In the genomic region with DNA sequence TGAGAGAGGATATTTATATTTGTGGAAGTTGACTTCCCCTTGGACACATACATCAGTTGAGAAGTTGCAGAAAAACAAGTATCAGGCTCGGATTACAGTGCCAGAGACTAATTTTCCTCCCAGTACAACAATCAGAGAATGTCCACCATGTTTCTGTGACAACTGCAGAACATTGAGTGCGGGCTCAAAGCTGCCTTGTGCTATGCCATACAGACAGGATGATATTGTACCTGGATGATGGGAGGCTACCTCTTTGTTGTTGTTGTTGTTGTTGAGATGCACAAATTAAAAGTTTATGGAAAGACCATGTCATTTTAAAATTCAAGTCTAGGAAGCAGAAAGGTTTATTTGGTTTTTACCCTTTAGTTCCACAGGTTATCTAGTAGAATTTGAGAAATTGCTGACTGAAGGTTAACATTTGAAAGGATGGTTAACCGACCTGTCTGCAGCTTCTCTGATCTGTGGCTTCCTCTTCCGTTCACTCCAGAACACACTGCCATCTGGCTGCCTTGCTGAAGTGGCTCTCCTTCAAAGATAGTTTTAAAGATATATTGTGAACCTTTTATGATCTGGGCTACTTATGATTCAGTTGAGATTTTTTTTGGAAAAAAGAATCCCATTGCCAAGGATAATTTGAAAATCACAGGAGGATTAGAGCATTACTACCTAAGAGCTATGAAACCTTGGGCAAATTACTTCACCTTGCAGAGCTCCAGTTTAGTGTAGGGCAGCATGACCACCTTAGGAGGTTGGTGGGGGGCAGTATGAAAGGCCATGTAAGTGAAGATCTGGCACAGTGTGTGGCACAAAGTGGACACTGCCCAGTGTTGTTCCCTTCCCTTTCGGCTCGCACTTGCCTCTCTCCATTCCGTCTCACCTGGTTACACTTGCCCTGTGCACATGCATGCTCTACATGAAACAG, we compare ENCODE assay signal across 8 cellular contexts. TPM values are rescaled to one million over a fixed set of nuclear protein-coding genes. Genes with fewer than 3 reads are reported as not detected.
A peak's percentile ranks its signal among the peaks of the same experiment; 100 is the strongest.
DNase-seq lines count a peak whose midpoint lies in the region; ATAC-seq, FAIRE-seq and TF ChIP-seq lines count a peak whose summit lies in the region.

No MANE protein-coding gene starts in this region.

- ATAC-seq in GM18511 (IDR thresholded peaks at IDR 0.05; ENCODE audit: unreplicated experiment): peak; percentile 84
- peak; percentile 62 for ATAC-seq in HG02610 (IDR thresholded peaks at IDR 0.05; ENCODE audit: unreplicated experiment)
- ATAC-seq in SK-N-SH treated with all-trans-retinoic acid at 6 μM for 48 hours: peak; percentile 46

- peaks cover 0 to 5% of the 10 kb centered on the region in 2 donors for H3K4me1 ChIP-seq in kidney (ENCODE audit: control insufficient read depth in 1 of 2, insufficient read depth in 1 of 2, low read depth in 1 of 2, low read length in 2 of 2)

- intact Hi-C loops in kidney (cut with DNase I): no loop called here

- no peaks in the 10 kb centered on the region for H3K36me3 ChIP-seq in kidney (ENCODE audit: control insufficient read depth in 1 of 2, insufficient read depth in 2 of 2, low read length in 2 of 2)

- H3K27ac ChIP-seq in kidney (ENCODE audit: low read depth in 2 of 2, low read length in 2 of 2): no peak overlapping the region

- no peaks in the 10 kb centered on the region for H3K9me3 ChIP-seq in kidney (ENCODE audit: control insufficient read depth in 1 of 2, low read length in 2 of 2)

- H3K9ac ChIP-seq in kidney (ENCODE audit: low read length in 2 of 2): no peak overlapping the region

- no peak for DNase-seq in kidney
- no peak for DNase-seq in epidermal melanocyte (ENCODE audit: insufficient read length, low spot score)
- no peak for DNase-seq in COLO668 (lab: John Stamatoyannopoulos, UW; ENCODE audit: unreplicated experiment)
- no peak for DNase-seq in NCI-H146 (lab: John Stamatoyannopoulos, UW)
- no peak for DNase-seq in anterior cingulate cortex (lab: John Stamatoyannopoulos, UW)

- H3K4me3 ChIP-seq in kidney (ENCODE audit: low read length in 2 of 2): no peak overlapping the region

- peak; percentile 16 for TF ChIP-seq CTCF in kidney (IDR thresholded peaks at IDR 0.05; ENCODE audit: borderline replicate concordance, extremely low read depth, insufficient read depth)

- no peak for FAIRE-seq in kidney (lab: Jason Lieb, UNC)

TF ChIP-seq in SK-N-SH treated with all-trans-retinoic acid at 6 μM for 48 hours, 23 proteins besides CTCF, POLR2A, EP300 and RAD21:
- TF ChIP-seq CSDC2 (CRISPR knock-in tag; IDR thresholded peaks at IDR 0.05): no peak
- TF ChIP-seq ZNF565 (CRISPR knock-in tag; conservative IDR thresholded peaks at IDR 0.05; ENCODE audit: low read depth): no peak
- TF ChIP-seq, protein P1, sequence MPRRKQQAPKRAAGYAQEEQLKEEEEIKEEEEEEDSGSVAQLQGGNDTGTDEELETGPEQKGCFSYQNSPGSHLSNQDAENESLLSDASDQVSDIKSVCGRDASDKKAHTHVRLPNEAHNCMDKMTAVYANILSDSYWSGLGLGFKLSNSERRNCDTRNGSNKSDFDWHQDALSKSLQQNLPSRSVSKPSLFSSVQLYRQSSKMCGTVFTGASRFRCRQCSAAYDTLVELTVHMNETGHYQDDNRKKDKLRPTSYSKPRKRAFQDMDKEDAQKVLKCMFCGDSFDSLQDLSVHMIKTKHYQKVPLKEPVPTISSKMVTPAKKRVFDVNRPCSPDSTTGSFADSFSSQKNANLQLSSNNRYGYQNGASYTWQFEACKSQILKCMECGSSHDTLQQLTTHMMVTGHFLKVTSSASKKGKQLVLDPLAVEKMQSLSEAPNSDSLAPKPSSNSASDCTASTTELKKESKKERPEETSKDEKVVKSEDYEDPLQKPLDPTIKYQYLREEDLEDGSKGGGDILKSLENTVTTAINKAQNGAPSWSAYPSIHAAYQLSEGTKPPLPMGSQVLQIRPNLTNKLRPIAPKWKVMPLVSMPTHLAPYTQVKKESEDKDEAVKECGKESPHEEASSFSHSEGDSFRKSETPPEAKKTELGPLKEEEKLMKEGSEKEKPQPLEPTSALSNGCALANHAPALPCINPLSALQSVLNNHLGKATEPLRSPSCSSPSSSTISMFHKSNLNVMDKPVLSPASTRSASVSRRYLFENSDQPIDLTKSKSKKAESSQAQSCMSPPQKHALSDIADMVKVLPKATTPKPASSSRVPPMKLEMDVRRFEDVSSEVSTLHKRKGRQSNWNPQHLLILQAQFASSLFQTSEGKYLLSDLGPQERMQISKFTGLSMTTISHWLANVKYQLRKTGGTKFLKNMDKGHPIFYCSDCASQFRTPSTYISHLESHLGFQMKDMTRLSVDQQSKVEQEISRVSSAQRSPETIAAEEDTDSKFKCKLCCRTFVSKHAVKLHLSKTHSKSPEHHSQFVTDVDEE (CRISPR knock-in tag; IDR thresholded peaks at IDR 0.05): no peak
- TF ChIP-seq ISL1 (CRISPR knock-in tag; IDR thresholded peaks at IDR 0.05): no peak
- TF ChIP-seq BACH2 (CRISPR knock-in tag; IDR thresholded peaks at IDR 0.05; ENCODE audit: borderline replicate concordance): no peak
- TF ChIP-seq ZFP30 (CRISPR knock-in tag; IDR thresholded peaks at IDR 0.05): no peak
- no peak for TF ChIP-seq ARNTL (CRISPR knock-in tag; IDR thresholded peaks at IDR 0.05; ENCODE audit: borderline replicate concordance, low read depth)
- TF ChIP-seq, protein P2, sequence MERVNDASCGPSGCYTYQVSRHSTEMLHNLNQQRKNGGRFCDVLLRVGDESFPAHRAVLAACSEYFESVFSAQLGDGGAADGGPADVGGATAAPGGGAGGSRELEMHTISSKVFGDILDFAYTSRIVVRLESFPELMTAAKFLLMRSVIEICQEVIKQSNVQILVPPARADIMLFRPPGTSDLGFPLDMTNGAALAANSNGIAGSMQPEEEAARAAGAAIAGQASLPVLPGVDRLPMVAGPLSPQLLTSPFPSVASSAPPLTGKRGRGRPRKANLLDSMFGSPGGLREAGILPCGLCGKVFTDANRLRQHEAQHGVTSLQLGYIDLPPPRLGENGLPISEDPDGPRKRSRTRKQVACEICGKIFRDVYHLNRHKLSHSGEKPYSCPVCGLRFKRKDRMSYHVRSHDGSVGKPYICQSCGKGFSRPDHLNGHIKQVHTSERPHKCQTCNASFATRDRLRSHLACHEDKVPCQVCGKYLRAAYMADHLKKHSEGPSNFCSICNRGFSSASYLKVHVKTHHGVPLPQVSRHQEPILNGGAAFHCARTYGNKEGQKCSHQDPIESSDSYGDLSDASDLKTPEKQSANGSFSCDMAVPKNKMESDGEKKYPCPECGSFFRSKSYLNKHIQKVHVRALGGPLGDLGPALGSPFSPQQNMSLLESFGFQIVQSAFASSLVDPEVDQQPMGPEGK (CRISPR knock-in tag; IDR thresholded peaks at IDR 0.05; ENCODE audit: borderline replicate concordance): no peak
- TF ChIP-seq, protein P3, sequence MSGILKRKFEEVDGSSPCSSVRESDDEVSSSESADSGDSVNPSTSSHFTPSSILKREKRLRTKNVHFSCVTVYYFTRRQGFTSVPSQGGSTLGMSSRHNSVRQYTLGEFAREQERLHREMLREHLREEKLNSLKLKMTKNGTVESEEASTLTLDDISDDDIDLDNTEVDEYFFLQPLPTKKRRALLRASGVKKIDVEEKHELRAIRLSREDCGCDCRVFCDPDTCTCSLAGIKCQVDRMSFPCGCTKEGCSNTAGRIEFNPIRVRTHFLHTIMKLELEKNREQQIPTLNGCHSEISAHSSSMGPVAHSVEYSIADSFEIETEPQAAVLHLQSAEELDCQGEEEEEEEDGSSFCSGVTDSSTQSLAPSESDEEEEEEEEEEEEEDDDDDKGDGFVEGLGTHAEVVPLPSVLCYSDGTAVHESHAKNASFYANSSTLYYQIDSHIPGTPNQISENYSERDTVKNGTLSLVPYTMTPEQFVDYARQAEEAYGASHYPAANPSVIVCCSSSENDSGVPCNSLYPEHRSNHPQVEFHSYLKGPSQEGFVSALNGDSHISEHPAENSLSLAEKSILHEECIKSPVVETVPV (CRISPR knock-in tag; IDR thresholded peaks at IDR 0.05): no peak
- TF ChIP-seq TCF4 (CRISPR knock-in tag; IDR thresholded peaks at IDR 0.05; ENCODE audit: borderline replicate concordance): no peak
- TF ChIP-seq, protein P4, sequence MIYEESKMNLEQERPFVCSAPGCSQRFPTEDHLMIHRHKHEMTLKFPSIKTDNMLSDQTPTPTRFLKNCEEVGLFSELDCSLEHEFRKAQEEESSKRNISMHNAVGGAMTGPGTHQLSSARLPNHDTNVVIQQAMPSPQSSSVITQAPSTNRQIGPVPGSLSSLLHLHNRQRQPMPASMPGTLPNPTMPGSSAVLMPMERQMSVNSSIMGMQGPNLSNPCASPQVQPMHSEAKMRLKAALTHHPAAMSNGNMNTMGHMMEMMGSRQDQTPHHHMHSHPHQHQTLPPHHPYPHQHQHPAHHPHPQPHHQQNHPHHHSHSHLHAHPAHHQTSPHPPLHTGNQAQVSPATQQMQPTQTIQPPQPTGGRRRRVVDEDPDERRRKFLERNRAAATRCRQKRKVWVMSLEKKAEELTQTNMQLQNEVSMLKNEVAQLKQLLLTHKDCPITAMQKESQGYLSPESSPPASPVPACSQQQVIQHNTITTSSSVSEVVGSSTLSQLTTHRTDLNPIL (CRISPR knock-in tag; IDR thresholded peaks at IDR 0.05; ENCODE audit: low read depth): no peak
- no peak for TF ChIP-seq TOX (CRISPR knock-in tag; IDR thresholded peaks at IDR 0.05; ENCODE audit: borderline replicate concordance)
- TF ChIP-seq, protein P5, sequence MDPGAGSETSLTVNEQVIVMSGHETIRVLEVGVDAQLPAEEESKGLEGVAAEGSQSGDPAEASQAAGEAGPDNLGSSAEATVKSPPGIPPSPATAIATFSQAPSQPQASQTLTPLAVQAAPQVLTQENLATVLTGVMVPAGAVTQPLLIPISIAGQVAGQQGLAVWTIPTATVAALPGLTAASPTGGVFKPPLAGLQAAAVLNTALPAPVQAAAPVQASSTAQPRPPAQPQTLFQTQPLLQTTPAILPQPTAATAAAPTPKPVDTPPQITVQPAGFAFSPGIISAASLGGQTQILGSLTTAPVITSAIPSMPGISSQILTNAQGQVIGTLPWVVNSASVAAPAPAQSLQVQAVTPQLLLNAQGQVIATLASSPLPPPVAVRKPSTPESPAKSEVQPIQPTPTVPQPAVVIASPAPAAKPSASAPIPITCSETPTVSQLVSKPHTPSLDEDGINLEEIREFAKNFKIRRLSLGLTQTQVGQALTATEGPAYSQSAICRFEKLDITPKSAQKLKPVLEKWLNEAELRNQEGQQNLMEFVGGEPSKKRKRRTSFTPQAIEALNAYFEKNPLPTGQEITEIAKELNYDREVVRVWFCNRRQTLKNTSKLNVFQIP (CRISPR knock-in tag; IDR thresholded peaks at IDR 0.05; ENCODE audit: borderline replicate concordance, low read depth): no peak
- TF ChIP-seq OSR1 (CRISPR knock-in tag; IDR thresholded peaks at IDR 0.05): no peak
- no peak for TF ChIP-seq RARB (CRISPR knock-in tag; IDR thresholded peaks at IDR 0.05)

RNA-seq across cellular contexts. Expression of a gene that starts 15.9 kb away (rescaled TPM):
- 17.9 TPM for total RNA-seq in kidney
- 7.7 TPM for polyA plus RNA-seq in kidney (ENCODE audit: insufficient read depth, low read depth, low replicate concordance)
